Comparison of ENCODE assay signal across 23 cellular contexts in the genomic region with DNA sequence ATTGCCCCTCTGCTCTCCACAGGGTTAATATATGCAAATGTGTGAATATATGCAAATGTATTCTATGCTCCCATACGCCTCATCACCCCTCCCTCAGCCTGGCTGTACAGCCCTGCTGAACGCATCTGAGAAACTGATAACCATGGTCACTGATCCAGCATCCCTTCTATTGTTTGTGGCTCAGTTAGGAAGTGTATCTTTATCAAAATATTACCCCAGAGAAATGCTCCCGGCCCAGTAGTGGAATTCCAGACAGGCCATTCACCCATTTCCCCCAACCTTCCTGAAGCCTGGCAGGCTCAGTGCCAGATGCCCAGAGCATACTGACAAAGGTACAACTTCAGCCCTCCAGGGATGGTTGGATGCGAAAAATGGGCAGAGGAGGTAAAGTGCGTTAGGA.
A peak's percentile ranks its signal among the peaks of the same experiment; 100 is the strongest.
DNase-seq lines count a peak whose midpoint lies in the region; ATAC-seq, FAIRE-seq and TF ChIP-seq lines count a peak whose summit lies in the region.
"Had no signal": no experiment of that assay in that cellular context is flagged by ENCODE, and none has a peak within 500 bp of the region (broad histone marks: within the 10 kb centered on the region; RNA-seq: fewer than 3 reads in every experiment).

No MANE protein-coding gene starts in this region.

- BruUV-seq in PC-9 (replicated peaks; lab: Mats Ljungman, UMichigan), result no TSS peak

- no peaks in the 10 kb centered on the region for H3F3A ChIP-seq in PC-9 (ENCODE audit: insufficient read depth, low read depth)

- H2AFZ ChIP-seq in osteoblast (ENCODE audit: low read length) (no peak overlapping the region), PC-9 (no peak overlapping the region)
- H2AFZ ChIP-seq: GM23338 had no signal

- H3K9me3 ChIP-seq in kidney (ENCODE audit: control insufficient read depth in 1 of 2, low read length in 2 of 2), result no peaks in the 10 kb centered on the region
- H3K9me3 ChIP-seq in osteoblast (ENCODE audit: low read depth, low read length), result no peaks in the 10 kb centered on the region
- H3K9me3 ChIP-seq in PC-9 (ENCODE audit: insufficient read depth, low read depth), result no peaks in the 10 kb centered on the region
- H3K9me3 ChIP-seq: HAP-1 had no signal

- H3K27me3 ChIP-seq in osteoblast (ENCODE audit: insufficient read depth, low read length) (peaks cover 8% of the 10 kb centered on the region), H7 (ENCODE audit: control insufficient read depth, insufficient read depth, low read length) (no peaks in the 10 kb centered on the region), PC-9 (ENCODE audit: insufficient read depth, low read depth) (no peaks in the 10 kb centered on the region)

- no peaks in the 10 kb centered on the region for H3K4me1 Mint-ChIP-seq in activated T-helper 17 cell treated with anti-CD3 and anti-CD28 coated beads, Interleukin-2, amount 50 U/mL, for 72 hours

- no peak for TF ChIP-seq CTCF in kidney (IDR thresholded peaks at IDR 0.05; ENCODE audit: borderline replicate concordance, extremely low read depth, insufficient read depth)
- TF ChIP-seq CTCF in osteoblast (IDR thresholded peaks at IDR 0.05; ENCODE audit: extremely low read depth, low read depth, low read length), result no peak
- no peak for TF ChIP-seq CTCF in PC-9 (conservative IDR thresholded peaks at IDR 0.05)

- no peaks in the 10 kb centered on the region for H3K79me2 ChIP-seq in osteoblast (ENCODE audit: insufficient read depth, low read length)
- no peaks in the 10 kb centered on the region for H3K79me2 ChIP-seq in PC-9 (ENCODE audit: low read depth)

- H4K20me1 ChIP-seq in osteoblast (ENCODE audit: insufficient read depth, low read length) (no peaks in the 10 kb centered on the region), PC-9 (ENCODE audit: insufficient read depth) (no peaks in the 10 kb centered on the region)

- H3K4me1 ChIP-seq in kidney (ENCODE audit: control insufficient read depth in 1 of 2, insufficient read depth in 1 of 2, low read depth in 1 of 2, low read length in 2 of 2) (peaks cover 8 to 14% of the 10 kb centered on the region in 2 donors), osteoblast (ENCODE audit: insufficient read depth, low read length) (no peaks in the 10 kb centered on the region), PC-9 (replicated peaks; ENCODE audit: insufficient read depth) (no peaks in the 10 kb centered on the region)
- H3K4me1 ChIP-seq: HAP-1 had no signal

- H3K4me3 ChIP-seq in kidney (ENCODE audit: low read length in 2 of 2), result no peak overlapping the region
- H3K4me3 ChIP-seq in osteoblast (ENCODE audit: insufficient read depth, low read length), result no peak overlapping the region
- no peak overlapping the region for H3K4me3 ChIP-seq in H7 (ENCODE audit: insufficient read depth, low read depth, low read length)
- no peak overlapping the region for H3K4me3 ChIP-seq in PC-9
- H3K4me3 ChIP-seq: GM23338, HAP-1 had no signal

- intact Hi-C loops in kidney (cut with DNase I), result loop anchor here (10.0 kb wide), 1 partner anchor 1028 kb away; no protein-coding TSS in a partner anchor
- intact Hi-C loops in PC-9 (cut with micrococcal nuclease; ENCODE audit: unreplicated experiment), result no loop called here

- CTCF ChIA-PET in PC-9 (lab: Charles Lee), result interaction anchor here (0.6 kb wide), 1 partner anchor 202 kb away, joined by 3 read pairs; no protein-coding TSS in a partner anchor

- no peaks in the 10 kb centered on the region for H3K27me3 Mint-ChIP-seq in activated T-helper 17 cell treated with anti-CD3 and anti-CD28 coated beads, Interleukin-2, amount 50 U/mL, for 72 hours

- H3K4me3 Mint-ChIP-seq in activated T-helper 17 cell treated with anti-CD3 and anti-CD28 coated beads, Interleukin-2, amount 50 U/mL, for 72 hours, result no peak overlapping the region
- H3K4me3 Mint-ChIP-seq: GM23338, HFFc6 had no signal

- no peak for FAIRE-seq in kidney (lab: Jason Lieb, UNC)
- FAIRE-seq: GM18507 had no signal

- H3K36me3 ChIP-seq in kidney (ENCODE audit: control insufficient read depth in 1 of 2, insufficient read depth in 2 of 2, low read length in 2 of 2), result no peaks in the 10 kb centered on the region
- H3K36me3 ChIP-seq in osteoblast (ENCODE audit: insufficient read depth, low read length), result no peaks in the 10 kb centered on the region
- no peaks in the 10 kb centered on the region; the same call in 1 of the 2 replicates for H3K36me3 ChIP-seq in H7 (replicated peaks; ENCODE audit: control insufficient read depth, insufficient read depth, low read length)
- no peaks in the 10 kb centered on the region for H3K36me3 ChIP-seq in PC-9 (ENCODE audit: low read depth)
- H3K36me3 ChIP-seq: HAP-1 had no signal

- H3K27ac Mint-ChIP-seq in activated T-helper 17 cell treated with anti-CD3 and anti-CD28 coated beads, Interleukin-2, amount 50 U/mL, for 72 hours, result peak overlapping the region; percentile 3
- H3K27ac Mint-ChIP-seq: GM23338, HFFc6 had no signal

- no peaks in the 10 kb centered on the region for H3K9me3 Mint-ChIP-seq in activated T-helper 17 cell treated with anti-CD3 and anti-CD28 coated beads, Interleukin-2, amount 50 U/mL, for 72 hours
- H3K9me3 Mint-ChIP-seq: GM23338, HFFc6 had no signal

- no peak overlapping the region for H3K4me2 ChIP-seq in osteoblast (ENCODE audit: insufficient read depth, low read length)
- no peak overlapping the region for H3K4me2 ChIP-seq in PC-9
- H3K4me2 ChIP-seq: GM23338 had no signal

- POLR2A ChIA-PET in PC-9 (lab: Charles Lee; ENCODE audit: unreplicated experiment), result no interaction called here

- no peak overlapping the region for H3K9ac ChIP-seq in kidney (ENCODE audit: low read length in 2 of 2)

- H3K36me3 Mint-ChIP-seq in activated T-helper 17 cell treated with anti-CD3 and anti-CD28 coated beads, Interleukin-2, amount 50 U/mL, for 72 hours (ENCODE audit: low read depth), result no peaks in the 10 kb centered on the region

- DNase-seq in ACHN (peak; percentile 30), kidney (peak; percentile 25), osteoblast (ENCODE audit: insufficient read length, low spot score, missing footprints) (peak; percentile 49), H7 (no peak), DMS 273 treated with DMSO at 0.1 percent for 48 hours (lab: John Stamatoyannopoulos, UW) (no peak), PC-9 (no peak)
- DNase-seq: 8988T, HFFc6, Karpas-422, NCI-H1105, NCI-H1436 treated with DMSO at 0.1 percent for 48 hours, NCI-H187 treated with DMSO at 0.1 percent for 48 hours, NCI-H2107, NCI-H446 treated with DMSO at 0.1 percent for 48 hours, NCI-H69, SHP77 had no signal

- no peak for ATAC-seq in activated T-helper 17 cell treated with anti-CD3 and anti-CD28 coated beads, Interleukin-2, amount 50 U/mL, for 72 hours (replicated peaks)
- ATAC-seq in GM18520 (IDR thresholded peaks at IDR 0.05; ENCODE audit: unreplicated experiment), result no peak
- ATAC-seq: Panc1 had no signal

- in situ Hi-C loops in ACHN (cut with HindIII; ENCODE audit: low pct_ligation_motif_present, low pct_unique_long_range_greater_than_20kb, low sequenced_read_pairs), result no loop called here

- no peaks in the 10 kb centered on the region for H3K9me2 ChIP-seq in PC-9 (ENCODE audit: insufficient read depth)

- H3K27ac ChIP-seq in kidney (ENCODE audit: low read depth in 2 of 2, low read length in 2 of 2) (no peak overlapping the region), osteoblast (ENCODE audit: low read depth, low read length) (no peak overlapping the region), PC-9 (no peak overlapping the region)
- H3K27ac ChIP-seq: RWPE1 had no signal

Comparison
In these comparisons a context has a peak if more than half of its experiments do, and no peak if none do; other contexts are left out.
1. DNase-seq: peak in ACHN (single experiment), kidney (single experiment) and osteoblast (single experiment); none in H7 (single experiment), DMS 273 treated with DMSO at 0.1 percent for 48 hours (single experiment) and PC-9 (0 of 2).